In the genomic region with DNA sequence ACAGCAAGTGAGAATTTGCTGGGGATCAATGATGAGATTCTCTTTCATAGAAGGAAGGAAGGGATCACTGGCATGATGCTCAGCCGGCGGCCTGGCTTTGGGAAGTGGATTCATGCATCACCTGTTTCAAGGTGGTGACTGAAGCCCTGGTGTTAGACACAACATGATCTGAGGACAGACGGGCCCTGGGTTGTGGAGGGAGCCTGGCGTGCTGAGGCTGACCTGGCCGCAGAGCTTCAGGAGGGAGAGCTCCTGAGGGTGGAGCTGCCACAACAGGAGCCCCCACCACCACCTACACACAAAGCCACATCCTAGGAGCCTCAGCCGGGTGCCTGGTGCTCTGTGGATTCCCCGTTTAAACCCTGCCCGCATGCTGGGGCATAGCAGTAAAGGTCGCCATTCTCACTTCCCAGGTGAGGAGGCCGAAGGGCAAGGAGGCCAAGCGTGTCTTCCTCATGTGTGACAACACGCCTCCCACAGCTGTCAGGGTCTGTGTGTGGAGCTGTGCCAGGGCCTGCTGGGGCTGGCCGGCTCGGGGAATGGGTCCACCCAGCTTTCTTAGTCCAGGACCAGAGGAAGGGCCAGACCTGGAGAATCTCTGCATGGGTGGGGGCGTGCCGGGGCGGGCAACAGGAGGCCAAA, we compare ENCODE assay signal across 17 cellular contexts.
"Had no signal": no experiment of that assay in that cellular context is flagged by ENCODE, and none has a peak within 500 bp of the region (broad histone marks: within the 10 kb centered on the region; RNA-seq: fewer than 3 reads in every experiment).

No MANE protein-coding gene starts in this region.

- H2AFZ ChIP-seq: parathyroid adenoma had no signal

- H3K27ac Mint-ChIP-seq: activated CD4-positive, alpha-beta T cell treated with anti-CD3 and anti-CD28 coated beads, Interleukin-2, amount 10 ng/mL, durations not matched to agents 24 days and 14 days; activated naive CD4-positive, alpha-beta T cell treated with anti-CD3 and anti-CD28 coated beads, Interleukin-2, amount 10 ng/mL, durations not matched to agents 7 days and 5 days; activated T-helper 2 cell treated with anti-CD3 and anti-CD28 coated beads, Interferon-gamma antibody, Interleukin-2, Interleukin-4, amounts not matched to agents 10 μg/mL and 5 μg/mL and 100 μg/mL, durations not matched to agents 14 hours and 24 hours and 36 hours; effector memory CD8-positive, alpha-beta T cell; immature natural killer cell had no signal

- H3K27me3 ChIP-seq: uterus had no signal

- H3K9me3 ChIP-seq: SK-N-SH, uterus had no signal

- DNase-seq: activated CD4-positive, alpha-beta T cell treated with anti-CD3 and anti-CD28 coated beads, Interleukin-2, amount 10 ng/mL, durations not matched to agents 24 days and 14 days; activated naive CD4-positive, alpha-beta T cell treated with anti-CD3 and anti-CD28 coated beads, Interleukin-2, amount 10 ng/mL, durations not matched to agents 7 days and 5 days; activated T-cell treated with anti-CD3 and anti-CD28 coated beads for 4 hours; caudate nucleus; cortex of kidney; effector memory CD8-positive, alpha-beta T cell; immature natural killer cell; left colon; mesenchymal stem cell; SK-N-SH; stimulated activated naive CD4-positive, alpha-beta T cell; uterus; WERI-Rb-1 had no signal

- ATAC-seq: effector memory CD8-positive, alpha-beta T cell; left colon had no signal

- H3K4me3 Mint-ChIP-seq: activated CD4-positive, alpha-beta T cell treated with anti-CD3 and anti-CD28 coated beads, Interleukin-2, amount 10 ng/mL, durations not matched to agents 24 days and 14 days; activated naive CD4-positive, alpha-beta T cell treated with anti-CD3 and anti-CD28 coated beads, Interleukin-2, amount 10 ng/mL, durations not matched to agents 7 days and 5 days; effector memory CD8-positive, alpha-beta T cell; immature natural killer cell had no signal

- H3K4me1 ChIP-seq: parathyroid adenoma, uterus had no signal

- H3K36me3 ChIP-seq: uterus, WERI-Rb-1 had no signal

- H3K9ac ChIP-seq: parathyroid adenoma, SK-N-SH had no signal

- H3K4me2 ChIP-seq: SK-N-SH, smooth muscle cell had no signal

- H3K4me3 ChIP-seq: smooth muscle cell, uterus had no signal

- H3K27ac ChIP-seq: epithelial cell of prostate, parathyroid adenoma, uterus, WERI-Rb-1 had no signal

- H3K27me3 Mint-ChIP-seq: activated CD4-positive, alpha-beta T cell treated with anti-CD3 and anti-CD28 coated beads, Interleukin-2, amount 10 ng/mL, durations not matched to agents 24 days and 14 days; activated naive CD4-positive, alpha-beta T cell treated with anti-CD3 and anti-CD28 coated beads, Interleukin-2, amount 10 ng/mL, durations not matched to agents 7 days and 5 days; effector memory CD8-positive, alpha-beta T cell had no signal

- H3K9me3 Mint-ChIP-seq: activated CD4-positive, alpha-beta T cell treated with anti-CD3 and anti-CD28 coated beads, Interleukin-2, amount 10 ng/mL, durations not matched to agents 24 days and 14 days; effector memory CD8-positive, alpha-beta T cell had no signal
